Comparison of ENCODE assay signal across 22 cellular contexts in the genomic region with DNA sequence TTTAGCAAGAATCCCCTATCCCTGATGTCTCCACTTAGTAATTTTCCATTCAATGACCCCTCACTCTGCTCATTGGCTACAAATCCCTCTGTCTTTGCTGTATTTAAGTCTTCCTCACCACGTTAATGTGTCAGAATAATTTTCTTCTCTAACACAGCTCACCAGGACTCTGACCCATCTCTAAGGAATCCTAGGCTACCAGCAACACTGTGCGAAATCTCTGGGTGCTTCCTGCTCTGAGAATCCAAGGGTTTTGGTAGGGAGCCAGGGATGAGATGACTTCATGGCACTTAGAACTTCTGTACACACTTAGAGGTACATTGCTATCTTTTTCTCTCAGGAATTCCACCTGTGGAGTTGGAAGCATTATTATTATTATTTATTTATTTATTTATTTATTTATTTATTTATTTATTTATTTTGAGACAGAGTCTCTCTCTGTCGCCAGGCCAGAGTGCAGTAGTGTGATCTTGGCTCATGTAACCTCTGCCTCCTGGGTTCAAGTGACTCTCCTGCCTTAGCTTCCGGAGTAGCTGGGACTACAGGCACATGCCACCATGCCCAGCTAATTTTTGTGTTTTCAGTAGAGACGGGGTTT. TPM values are rescaled to one million over a fixed set of nuclear protein-coding genes. Genes with fewer than 3 reads are reported as not detected.
DNase-seq lines count a peak whose midpoint lies in the region; ATAC-seq, FAIRE-seq and TF ChIP-seq lines count a peak whose summit lies in the region.
"Had no signal": no experiment of that assay in that cellular context is flagged by ENCODE, and none has a peak within 500 bp of the region (broad histone marks: within the 10 kb centered on the region; RNA-seq: fewer than 3 reads in every experiment).

No MANE protein-coding gene starts in this region.

- H3K4me3 ChIP-seq in fibroblast of mammary gland (ENCODE audit: control insufficient read depth, low read depth, low read length), result no peak overlapping the region

- DNase-seq in H54 (ENCODE audit: insufficient read length, low spot score) (peak; percentile 60), RPMI7951 (ENCODE audit: low read depth) (peak; percentile 68), fibroblast of mammary gland (ENCODE audit: low read depth) (peak; percentile 42), DMS 273 treated with DMSO at 0.1 percent for 48 hours (lab: John Stamatoyannopoulos, UW) (no peak), SIG-M5 treated with dmso at 0.1 percent for 504 hours (lab: John Stamatoyannopoulos, UW; ENCODE audit: unreplicated experiment) (no peak)
- DNase-seq in activated naive CD4-positive, alpha-beta T cell treated with Interleukin-2 at 50 U/mL for 16 hours, result no peak
- DNase-seq: activated CD4-positive, CD25-positive, alpha-beta regulatory T cell treated with anti-CD3 and anti-CD28 coated beads, Interleukin-2, amount 50 U/mL, for 72 hours; activated CD8-positive, alpha-beta memory T cell treated with anti-CD3 and anti-CD28 coated beads, Interleukin-2, amount 50 U/mL, for 48 hours; activated naive CD4-positive, alpha-beta T cell treated with anti-CD3 and anti-CD28 coated beads, Interleukin-2, amount 50 U/mL, for 16 hours; CD8-positive, alpha-beta T cell; cerebellar nuclear complex; head of caudate nucleus; NCI-H187 treated with DMSO at 0.1 percent for 48 hours; NCI-H69; small intestine; T-helper 2 cell had no signal

- TF ChIP-seq CTCF in fibroblast of mammary gland (conservative IDR thresholded peaks at IDR 0.05; ENCODE audit: control insufficient read depth, insufficient read depth, low read depth, low read length), result no peak

- no peak for TF ChIP-seq POLR2A in H54 (IDR thresholded peaks at IDR 0.05; ENCODE audit: low read depth, low read length)

- FAIRE-seq in H54 (lab: Jason Lieb, UNC), result peak; percentile 78
- FAIRE-seq: endometrium, GM12892, small intestine had no signal

- no peak for ATAC-seq in GM21619 (IDR thresholded peaks at IDR 0.05; ENCODE audit: unreplicated experiment)
- ATAC-seq: CD8-positive, alpha-beta T cell; stimulated activated memory B cell treated with anti-CD40 and anti-IgM and Interleukin-4, amounts not matched to agents 10 μg/mL and 1 μg/mL and 100 μg/mL, for 72 hours had no signal

RNA-seq across cellular contexts. Expression of gene FOXI1, which starts 53.5 kb away (rescaled TPM):
- not detected in 2 replicates for total RNA-seq in RPMI7951 (2014; rRNA removed; shearing (Covaris generic))
- total RNA-seq: CD8-positive, alpha-beta T cell; osteocyte; urinary bladder had no signal

Comparison
In these comparisons a context has a peak if more than half of its experiments do, and no peak if none do; other contexts are left out.
1. DNase-seq: peak in H54 (single experiment), RPMI7951 (single experiment) and fibroblast of mammary gland (single experiment); none in DMS 273 treated with DMSO at 0.1 percent for 48 hours (single experiment), SIG-M5 treated with dmso at 0.1 percent for 504 hours (single experiment) and activated naive CD4-positive, alpha-beta T cell treated with Interleukin-2 at 50 U/mL for 16 hours (single experiment).